Comparison of ENCODE assay signal across 8 cellular contexts in genomic region chr1:148911303-148911934, GRCh38.
DNase-seq lines count a peak whose midpoint lies in the region; ATAC-seq, FAIRE-seq and TF ChIP-seq lines count a peak whose summit lies in the region.
"Not testable (repeated sequence)": the region's sequence is repeated elsewhere in the genome, so short reads cannot be mapped to it uniquely, and the experiment has no call there.

No MANE protein-coding gene starts in this region.

- not testable (repeated sequence) for H3K9me3 ChIP-seq in A549; endothelial cell of umbilical vein (replicated peaks; ENCODE audit: control insufficient read depth, insufficient read depth, low read length); heart left ventricle; left lung; gastrocnemius medialis

- H3K4me2 ChIP-seq in A549; KMS-11; endothelial cell of umbilical vein (ENCODE audit: insufficient read depth, low read length): not testable (repeated sequence)

- TF ChIP-seq EP300 in A549 (IDR thresholded peaks at IDR 0.05), result not testable (repeated sequence)

- H3K36me3 ChIP-seq in KMS-11 (ENCODE audit: insufficient read depth); endothelial cell of umbilical vein (ENCODE audit: control insufficient read depth in 2 of 2, extremely low read depth in 1 of 2, insufficient read depth in 2 of 2, low read length in 2 of 2); heart left ventricle; left lung; gastrocnemius medialis: not testable (repeated sequence)

- in situ Hi-C loops in gastrocnemius medialis (cut with MboI; ENCODE audit: low sequenced_read_pairs in 4 of 4), result not testable (repeated sequence)

- not testable (repeated sequence) for H3K4me1 Mint-ChIP-seq in WTC11, naive B cell

- not testable (repeated sequence) for DNase-seq in A549 (ENCODE audit: low read depth in 1 of 2, low spot score in 1 of 2); WTC11 (ENCODE audit: low spot score); endothelial cell of umbilical vein (ENCODE audit: low read depth, low spot score); heart left ventricle; left lung; naive B cell; gastrocnemius medialis

- not testable (repeated sequence) for H3K9me1 ChIP-seq in endothelial cell of umbilical vein (replicated peaks; ENCODE audit: control insufficient read depth, extremely low read depth, insufficient read depth, low read length)

- intact Hi-C loops in endothelial cell of umbilical vein (cut with micrococcal nuclease); heart left ventricle (cut with DNase I); left lung (cut with DNase I); gastrocnemius medialis (cut with DNase I; ENCODE audit: low total_unique reads): not testable (repeated sequence)

- H3K27ac ChIP-seq in A549; KMS-11; endothelial cell of umbilical vein (ENCODE audit: insufficient read depth, low read depth, low read length); left lung: not testable (repeated sequence)
- peak overlapping the region in 3 of 12 donors; percentile 14 to 37 (median 33) for H3K27ac ChIP-seq in heart left ventricle
- H3K27ac ChIP-seq in gastrocnemius medialis, result peak overlapping the region; percentile 58 to 81 (median 72)

- WGBS in A549 (ENCODE audit: missing lambda C conversion rate), result no CpG with 5 or more reads among the region's 5 CpGs
- no CpG with 5 or more reads among the region's 5 CpGs for WGBS in heart left ventricle, 4 donors

- not testable (repeated sequence) for H3K4me3 Mint-ChIP-seq in WTC11, naive B cell

- not testable (repeated sequence) for H3K27me3 Mint-ChIP-seq in WTC11 (ENCODE audit: low read depth); naive B cell

- not testable (repeated sequence) for FAIRE-seq in A549 (lab: Jason Lieb, UNC)
- peak; percentile 62 for FAIRE-seq in endothelial cell of umbilical vein (lab: Jason Lieb, UNC)

- H3K79me2 ChIP-seq in KMS-11 (ENCODE audit: insufficient read depth, low read depth); endothelial cell of umbilical vein (ENCODE audit: control insufficient read depth, insufficient read depth, low read length): not testable (repeated sequence)

- TF ChIP-seq CTCF in A549 (IDR thresholded peaks at IDR 0.05); KMS-11 (conservative IDR thresholded peaks at IDR 0.05; ENCODE audit: low read depth, low read length); WTC11 (IDR thresholded peaks at IDR 0.05); endothelial cell of umbilical vein (IDR thresholded peaks at IDR 0.05; ENCODE audit: extremely low read depth in 1 of 2, insufficient read depth in 1 of 2, low read depth in 1 of 2, low read length in 2 of 2); heart left ventricle (IDR thresholded peaks at IDR 0.05); left lung (IDR thresholded peaks at IDR 0.05); gastrocnemius medialis (IDR thresholded peaks at IDR 0.05 in 4 of 5, conservative IDR thresholded peaks at IDR 0.05 in 1 of 5): not testable (repeated sequence)

- POLR2A ChIA-PET in A549 (lab: Yijun Ruan, JAX); WTC11 (lab: Charles Lee); endothelial cell of umbilical vein (lab: Charles Lee): not testable (repeated sequence)

- not testable (repeated sequence) for TF ChIP-seq POLR2A in A549 (IDR thresholded peaks at IDR 0.05; ENCODE audit: low read length); endothelial cell of umbilical vein (IDR thresholded peaks at IDR 0.05; ENCODE audit: low read depth, low read length); heart left ventricle (IDR thresholded peaks at IDR 0.05); gastrocnemius medialis (IDR thresholded peaks at IDR 0.05)

- H3K36me3 Mint-ChIP-seq in WTC11, naive B cell: not testable (repeated sequence)

- not testable (repeated sequence) for H3K4me1 ChIP-seq in A549; KMS-11 (ENCODE audit: low read depth, poor library complexity, severe bottlenecking); endothelial cell of umbilical vein (ENCODE audit: control insufficient read depth, extremely low read depth, insufficient read depth, low read length); heart left ventricle; left lung; gastrocnemius medialis

- ATAC-seq in A549 (peak; percentile 77 to 80; a peak in 5 of 6 replicates), WTC11 (peak; percentile 78), heart left ventricle (peak in 3 of 4 donors; percentile 31 to 62 (median 50)), left lung (peak; percentile 94), naive B cell (ENCODE audit: low read depth in 2 of 2) (peak; percentile 53 to 70), gastrocnemius medialis (peak; percentile 62 to 73)

- not testable (repeated sequence) for H3K9me3 Mint-ChIP-seq in WTC11, naive B cell

- H3K27ac Mint-ChIP-seq in WTC11, naive B cell: not testable (repeated sequence)

- H3K4me3 ChIP-seq in A549; KMS-11 (IDR thresholded peaks at IDR 0.05; ENCODE audit: insufficient read depth, low read depth, low read length); endothelial cell of umbilical vein (replicated peaks in 1 of 3; ENCODE audit: insufficient read depth in 1 of 3, low read depth in 1 of 3, low read length in 3 of 3); heart left ventricle; left lung; gastrocnemius medialis: not testable (repeated sequence)

- CTCF ChIA-PET in A549 (lab: Yijun Ruan, JAX); WTC11 (lab: Charles Lee); endothelial cell of umbilical vein (lab: Charles Lee): not testable (repeated sequence)

- H3K9ac ChIP-seq in KMS-11; endothelial cell of umbilical vein (replicated peaks; ENCODE audit: extremely low read depth, insufficient read depth, low read length): not testable (repeated sequence)

- H2AFZ ChIP-seq in KMS-11 (ENCODE audit: low read depth), result peak overlapping the region; percentile 6; the same call in 1 of the 2 replicates
- H2AFZ ChIP-seq in endothelial cell of umbilical vein (ENCODE audit: low read depth, low read length), result not testable (repeated sequence)

- dilution Hi-C loops in endothelial cell of umbilical vein (cut with MboI; ENCODE audit: extremely low pct_ligation_motif_present, low sequenced_read_pairs), result not testable (repeated sequence)

- not testable (repeated sequence) for BruUV-seq in endothelial cell of umbilical vein (replicated peaks; lab: Mats Ljungman, UMichigan)

- not testable (repeated sequence) for H4K20me1 ChIP-seq in KMS-11 (ENCODE audit: insufficient read depth); endothelial cell of umbilical vein (replicated peaks; ENCODE audit: control insufficient read depth, extremely low read depth, insufficient read depth, low read length)

- TF ChIP-seq RAD21 in A549 (conservative IDR thresholded peaks at IDR 0.05 in 1 of 2, IDR thresholded peaks at IDR 0.05 in 1 of 2), result not testable (repeated sequence)

- H3K27me3 ChIP-seq in KMS-11 (ENCODE audit: insufficient read depth, low read depth); endothelial cell of umbilical vein (ENCODE audit: control insufficient read depth in 2 of 2, insufficient read depth in 2 of 2, low read length in 2 of 2); heart left ventricle; left lung; gastrocnemius medialis: not testable (repeated sequence)
